In genomic region chr17:32445075-32445427, GRCh38 we compare ENCODE assay signal across 1 cellular context.
A peak's percentile ranks its signal among the peaks of the same experiment; 100 is the strongest.
TF ChIP-seq lines count a peak whose summit lies in the region.

No MANE protein-coding gene starts in this region.

TF ChIP-seq in HepG2, 621 proteins besides CTCF, POLR2A, EP300 and RAD21 (continued from another document):
- no peak for TF ChIP-seq RERE (CRISPR knock-in tag; IDR thresholded peaks at IDR 0.05; ENCODE audit: low read depth)
- no peak for TF ChIP-seq PAX8 (CRISPR knock-in tag; IDR thresholded peaks at IDR 0.05; ENCODE audit: borderline replicate concordance)
- TF ChIP-seq, protein P1, sequence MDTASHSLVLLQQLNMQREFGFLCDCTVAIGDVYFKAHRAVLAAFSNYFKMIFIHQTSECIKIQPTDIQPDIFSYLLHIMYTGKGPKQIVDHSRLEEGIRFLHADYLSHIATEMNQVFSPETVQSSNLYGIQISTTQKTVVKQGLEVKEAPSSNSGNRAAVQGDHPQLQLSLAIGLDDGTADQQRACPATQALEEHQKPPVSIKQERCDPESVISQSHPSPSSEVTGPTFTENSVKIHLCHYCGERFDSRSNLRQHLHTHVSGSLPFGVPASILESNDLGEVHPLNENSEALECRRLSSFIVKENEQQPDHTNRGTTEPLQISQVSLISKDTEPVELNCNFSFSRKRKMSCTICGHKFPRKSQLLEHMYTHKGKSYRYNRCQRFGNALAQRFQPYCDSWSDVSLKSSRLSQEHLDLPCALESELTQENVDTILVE (CRISPR knock-in tag; IDR thresholded peaks at IDR 0.05) = no peak
- no peak for TF ChIP-seq ISX (CRISPR knock-in tag; conservative IDR thresholded peaks at IDR 0.05)
- TF ChIP-seq LCORL (IDR thresholded peaks at IDR 0.05) = no peak
- TF ChIP-seq LCORL (CRISPR knock-in tag; IDR thresholded peaks at IDR 0.05) = 0 out of 2 replicates have a peak, but pooled peaks have one; percentile 41
- TF ChIP-seq, protein P2, sequence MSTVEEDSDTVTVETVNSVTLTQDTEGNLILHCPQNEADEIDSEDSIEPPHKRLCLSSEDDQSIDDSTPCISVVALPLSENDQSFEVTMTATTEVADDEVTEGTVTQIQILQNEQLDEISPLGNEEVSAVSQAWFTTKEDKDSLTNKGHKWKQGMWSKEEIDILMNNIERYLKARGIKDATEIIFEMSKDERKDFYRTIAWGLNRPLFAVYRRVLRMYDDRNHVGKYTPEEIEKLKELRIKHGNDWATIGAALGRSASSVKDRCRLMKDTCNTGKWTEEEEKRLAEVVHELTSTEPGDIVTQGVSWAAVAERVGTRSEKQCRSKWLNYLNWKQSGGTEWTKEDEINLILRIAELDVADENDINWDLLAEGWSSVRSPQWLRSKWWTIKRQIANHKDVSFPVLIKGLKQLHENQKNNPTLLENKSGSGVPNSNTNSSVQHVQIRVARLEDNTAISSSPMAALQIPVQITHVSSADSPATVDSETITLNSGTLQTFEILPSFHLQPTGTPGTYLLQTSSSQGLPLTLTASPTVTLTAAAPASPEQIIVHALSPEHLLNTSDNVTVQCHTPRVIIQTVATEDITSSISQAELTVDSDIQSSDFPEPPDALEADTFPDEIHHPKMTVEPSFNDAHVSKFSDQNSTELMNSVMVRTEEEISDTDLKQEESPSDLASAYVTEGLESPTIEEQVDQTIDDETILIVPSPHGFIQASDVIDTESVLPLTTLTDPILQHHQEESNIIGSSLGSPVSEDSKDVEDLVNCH (CRISPR knock-in tag; IDR thresholded peaks at IDR 0.05) = no peak
- 0 out of 2 replicates have a peak, but pooled peaks have one; percentile 24 for TF ChIP-seq FOSL2 (CRISPR knock-in tag; IDR thresholded peaks at IDR 0.05)
- TF ChIP-seq SIN3A (IDR thresholded peaks at IDR 0.05; ENCODE audit: borderline replicate concordance, low read depth, low read length) = 0 out of 2 replicates have a peak, but pooled peaks have one; percentile 4
- TF ChIP-seq ZNF672 (CRISPR knock-in tag; IDR thresholded peaks at IDR 0.05) = no peak
